In genomic region chr7:131513245-131514061, GRCh38 we compare ENCODE assay signal across 1 cellular context.
A peak's percentile ranks its signal among the peaks of the same experiment; 100 is the strongest.
TF ChIP-seq lines count a peak whose summit lies in the region.

No MANE protein-coding gene starts in this region.

TF ChIP-seq in K562, 482 proteins besides CTCF, POLR2A, EP300 and RAD21 (continued from another document):
- TF ChIP-seq, protein P1, sequence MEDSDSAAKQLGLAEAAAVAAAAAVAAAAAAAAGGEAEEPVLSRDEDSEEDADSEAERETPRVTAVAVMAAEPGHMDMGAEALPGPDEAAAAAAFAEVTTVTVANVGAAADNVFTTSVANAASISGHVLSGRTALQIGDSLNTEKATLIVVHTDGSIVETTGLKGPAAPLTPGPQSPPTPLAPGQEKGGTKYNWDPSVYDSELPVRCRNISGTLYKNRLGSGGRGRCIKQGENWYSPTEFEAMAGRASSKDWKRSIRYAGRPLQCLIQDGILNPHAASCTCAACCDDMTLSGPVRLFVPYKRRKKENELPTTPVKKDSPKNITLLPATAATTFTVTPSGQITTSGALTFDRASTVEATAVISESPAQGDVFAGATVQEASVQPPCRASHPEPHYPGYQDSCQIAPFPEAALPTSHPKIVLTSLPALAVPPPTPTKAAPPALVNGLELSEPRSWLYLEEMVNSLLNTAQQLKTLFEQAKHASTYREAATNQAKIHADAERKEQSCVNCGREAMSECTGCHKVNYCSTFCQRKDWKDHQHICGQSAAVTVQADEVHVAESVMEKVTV (CRISPR knock-in tag; IDR thresholded peaks at IDR 0.05), result peak; percentile 57
- TF ChIP-seq, protein P2, sequence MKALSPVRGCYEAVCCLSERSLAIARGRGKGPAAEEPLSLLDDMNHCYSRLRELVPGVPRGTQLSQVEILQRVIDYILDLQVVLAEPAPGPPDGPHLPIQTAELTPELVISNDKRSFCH (CRISPR knock-in tag; IDR thresholded peaks at IDR 0.05), result no peak
- TF ChIP-seq, protein P2 (tag; IDR thresholded peaks at IDR 0.05), result 0 out of 2 replicates have a peak, but pooled peaks have one; percentile 37
- peak; percentile 67; the same call in 1 of the 2 replicates for TF ChIP-seq RB1 (IDR thresholded peaks at IDR 0.05; ENCODE audit: low read depth)
- TF ChIP-seq MCM7 (IDR thresholded peaks at IDR 0.05), result no peak
- peak; percentile 98 for TF ChIP-seq JUND (IDR thresholded peaks at IDR 0.05; ENCODE audit: borderline replicate concordance, low read depth, low read length)
- peak; percentile 99 for TF ChIP-seq JUND (tag; IDR thresholded peaks at IDR 0.05; ENCODE audit: borderline replicate concordance, low read depth, low read length)
- TF ChIP-seq CXXC5 (CRISPR knock-in tag; IDR thresholded peaks at IDR 0.05), result no peak
- no peak for TF ChIP-seq C11orf30 (IDR thresholded peaks at IDR 0.05; ENCODE audit: low read depth)
- TF ChIP-seq ARID1B (IDR thresholded peaks at IDR 0.05), result peak; percentile 33; the same call in 1 of the 2 replicates
- TF ChIP-seq HDAC6 (IDR thresholded peaks at IDR 0.05; ENCODE audit: low read depth, low read length), result no peak
- no peak for TF ChIP-seq DNMT1 (IDR thresholded peaks at IDR 0.05)
- no peak; the same call in 1 of the 2 replicates for TF ChIP-seq GABPB2 (CRISPR knock-in tag; conservative IDR thresholded peaks at IDR 0.05)
- 0 out of 2 replicates have a peak, but pooled peaks have one; percentile 48 for TF ChIP-seq ZNF384 (IDR thresholded peaks at IDR 0.05; ENCODE audit: low read depth, low read length)
- TF ChIP-seq ZNF324 (CRISPR knock-in tag; IDR thresholded peaks at IDR 0.05), result no peak
- no peak for TF ChIP-seq STAT6 (CRISPR knock-in tag; IDR thresholded peaks at IDR 0.05)
- no peak for TF ChIP-seq SIRT6 (IDR thresholded peaks at IDR 0.05; ENCODE audit: low read depth, low read length)
- TF ChIP-seq TAL1 (IDR thresholded peaks at IDR 0.05), result 0 out of 2 replicates have a peak, but pooled peaks have one; percentile 31
- peak; percentile 27; the same call in 1 of the 2 replicates for TF ChIP-seq CBFA2T3 (IDR thresholded peaks at IDR 0.05)
- TF ChIP-seq CEBPB (tag; IDR thresholded peaks at IDR 0.05), result no peak
- TF ChIP-seq KDM1A (IDR thresholded peaks at IDR 0.05), result no peak
- peak; percentile 72 for TF ChIP-seq SMARCB1 (IDR thresholded peaks at IDR 0.05; ENCODE audit: insufficient read length, low read depth)
- no peak for TF ChIP-seq ZNF232 (CRISPR knock-in tag; IDR thresholded peaks at IDR 0.05)
- no peak for TF ChIP-seq ZNF75A (CRISPR knock-in tag; IDR thresholded peaks at IDR 0.05)
- TF ChIP-seq, protein P3, sequence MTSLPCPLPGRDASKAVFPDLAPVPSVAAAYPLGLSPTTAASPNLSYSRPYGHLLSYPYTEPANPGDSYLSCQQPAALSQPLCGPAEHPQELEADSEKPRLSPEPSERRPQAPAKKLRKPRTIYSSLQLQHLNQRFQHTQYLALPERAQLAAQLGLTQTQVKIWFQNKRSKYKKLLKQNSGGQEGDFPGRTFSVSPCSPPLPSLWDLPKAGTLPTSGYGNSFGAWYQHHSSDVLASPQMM (CRISPR knock-in tag; IDR thresholded peaks at IDR 0.05), result no peak
- TF ChIP-seq ATF7 (IDR thresholded peaks at IDR 0.05), result peak; percentile 98
- TF ChIP-seq, protein P4, sequence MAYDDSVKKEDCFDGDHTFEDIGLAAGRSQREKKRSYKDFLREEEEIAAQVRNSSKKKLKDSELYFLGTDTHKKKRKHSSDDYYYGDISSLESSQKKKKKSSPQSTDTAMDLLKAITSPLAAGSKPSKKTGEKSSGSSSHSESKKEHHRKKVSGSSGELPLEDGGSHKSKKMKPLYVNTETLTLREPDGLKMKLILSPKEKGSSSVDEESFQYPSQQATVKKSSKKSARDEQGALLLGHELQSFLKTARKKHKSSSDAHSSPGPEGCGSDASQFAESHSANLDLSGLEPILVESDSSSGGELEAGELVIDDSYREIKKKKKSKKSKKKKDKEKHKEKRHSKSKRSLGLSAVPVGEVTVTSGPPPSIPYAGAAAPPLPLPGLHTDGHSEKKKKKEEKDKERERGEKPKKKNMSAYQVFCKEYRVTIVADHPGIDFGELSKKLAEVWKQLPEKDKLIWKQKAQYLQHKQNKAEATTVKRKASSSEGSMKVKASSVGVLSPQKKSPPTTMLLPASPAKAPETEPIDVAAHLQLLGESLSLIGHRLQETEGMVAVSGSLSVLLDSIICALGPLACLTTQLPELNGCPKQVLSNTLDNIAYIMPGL (CRISPR knock-in tag; IDR thresholded peaks at IDR 0.05), result 0 out of 2 replicates have a peak, but pooled peaks have one; percentile 54
- no peak for TF ChIP-seq E2F5 (CRISPR knock-in tag; IDR thresholded peaks at IDR 0.05)
- TF ChIP-seq, protein P5, sequence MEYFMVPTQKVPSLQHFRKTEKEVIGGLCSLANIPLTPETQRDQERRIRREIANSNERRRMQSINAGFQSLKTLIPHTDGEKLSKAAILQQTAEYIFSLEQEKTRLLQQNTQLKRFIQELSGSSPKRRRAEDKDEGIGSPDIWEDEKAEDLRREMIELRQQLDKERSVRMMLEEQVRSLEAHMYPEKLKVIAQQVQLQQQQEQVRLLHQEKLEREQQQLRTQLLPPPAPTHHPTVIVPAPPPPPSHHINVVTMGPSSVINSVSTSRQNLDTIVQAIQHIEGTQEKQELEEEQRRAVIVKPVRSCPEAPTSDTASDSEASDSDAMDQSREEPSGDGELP (CRISPR knock-in tag; IDR thresholded peaks at IDR 0.05; ENCODE audit: borderline replicate concordance), result peak; percentile 67
- TF ChIP-seq ZKSCAN3 (CRISPR knock-in tag; IDR thresholded peaks at IDR 0.05), result no peak
- peak; percentile 73 for TF ChIP-seq CTCFL (IDR thresholded peaks at IDR 0.05; ENCODE audit: borderline replicate concordance, insufficient read depth, low read depth, low read length, poor library complexity, severe bottlenecking)
- no peak for TF ChIP-seq MNT (conservative IDR thresholded peaks at IDR 0.05)
- no peak for TF ChIP-seq ZC3H4 (CRISPR knock-in tag; IDR thresholded peaks at IDR 0.05; ENCODE audit: borderline replicate concordance)
- TF ChIP-seq TEAD4 (IDR thresholded peaks at IDR 0.05; ENCODE audit: low read length), result peak; percentile 70
- TF ChIP-seq TEAD4 (CRISPR knock-in tag; IDR thresholded peaks at IDR 0.05; ENCODE audit: borderline replicate concordance), result no peak
- no peak for TF ChIP-seq NCOA1 (IDR thresholded peaks at IDR 0.05; ENCODE audit: low read depth)
TF ChIP-seq in K562: peak in this region for 61.
